1 cellular context compared by ENCODE assay signal in the genomic region with DNA sequence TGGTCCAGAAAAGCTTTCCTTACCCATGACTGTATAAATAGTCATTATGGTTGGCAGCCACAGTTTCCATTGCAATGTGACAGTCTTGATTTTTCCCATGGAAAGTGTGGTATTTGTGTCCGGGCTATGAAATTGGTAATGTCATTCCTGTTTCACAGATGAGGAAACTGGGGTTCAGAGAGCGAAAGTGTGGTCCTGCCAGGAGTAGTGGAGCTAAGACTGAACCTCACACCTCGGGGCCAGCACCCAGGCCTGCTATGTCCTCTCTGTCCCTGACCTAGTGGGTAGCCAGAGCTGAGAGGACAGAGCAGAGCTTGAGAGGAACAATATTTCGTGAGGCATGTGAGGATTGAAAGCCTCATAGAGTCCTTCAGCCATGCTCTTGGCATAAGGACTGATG.
TF ChIP-seq lines count a peak whose summit lies in the region.

No MANE protein-coding gene starts in this region.

TF ChIP-seq in HEK293T, 16 proteins besides CTCF, POLR2A, EP300 and RAD21:
- TF ChIP-seq, protein P1, sequence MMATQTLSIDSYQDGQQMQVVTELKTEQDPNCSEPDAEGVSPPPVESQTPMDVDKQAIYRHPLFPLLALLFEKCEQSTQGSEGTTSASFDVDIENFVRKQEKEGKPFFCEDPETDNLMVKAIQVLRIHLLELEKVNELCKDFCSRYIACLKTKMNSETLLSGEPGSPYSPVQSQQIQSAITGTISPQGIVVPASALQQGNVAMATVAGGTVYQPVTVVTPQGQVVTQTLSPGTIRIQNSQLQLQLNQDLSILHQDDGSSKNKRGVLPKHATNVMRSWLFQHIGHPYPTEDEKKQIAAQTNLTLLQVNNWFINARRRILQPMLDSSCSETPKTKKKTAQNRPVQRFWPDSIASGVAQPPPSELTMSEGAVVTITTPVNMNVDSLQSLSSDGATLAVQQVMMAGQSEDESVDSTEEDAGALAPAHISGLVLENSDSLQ (IDR thresholded peaks at IDR 0.05): no peak
- TF ChIP-seq SP1 (IDR thresholded peaks at IDR 0.05) (no peak), FOXK2 (IDR thresholded peaks at IDR 0.05) (no peak), ARNT (IDR thresholded peaks at IDR 0.05) (no peak), SUZ12 (IDR thresholded peaks at IDR 0.05) (no peak), L3MBTL2 (conservative IDR thresholded peaks at IDR 0.05) (no peak), BHLHE40 (IDR thresholded peaks at IDR 0.05; ENCODE audit: borderline replicate concordance) (no peak), LEF1 (IDR thresholded peaks at IDR 0.05; ENCODE audit: borderline replicate concordance) (no peak), CTBP1 (IDR thresholded peaks at IDR 0.05; ENCODE audit: borderline replicate concordance) (no peak), HDGF (IDR thresholded peaks at IDR 0.05; ENCODE audit: borderline replicate concordance) (no peak), FOXA1 (IDR thresholded peaks at IDR 0.05) (no peak), TARDBP (IDR thresholded peaks at IDR 0.05) (no peak), ZNF384 (IDR thresholded peaks at IDR 0.05) (no peak), ELF4 (IDR thresholded peaks at IDR 0.05) (no peak), FOXM1 (IDR thresholded peaks at IDR 0.05; ENCODE audit: borderline replicate concordance) (no peak), NFRKB (IDR thresholded peaks at IDR 0.05) (no peak)
TF ChIP-seq in HEK293T: peak in this region for 0.
